Comparison of ENCODE assay signal across 1 cellular context in the genomic region with DNA sequence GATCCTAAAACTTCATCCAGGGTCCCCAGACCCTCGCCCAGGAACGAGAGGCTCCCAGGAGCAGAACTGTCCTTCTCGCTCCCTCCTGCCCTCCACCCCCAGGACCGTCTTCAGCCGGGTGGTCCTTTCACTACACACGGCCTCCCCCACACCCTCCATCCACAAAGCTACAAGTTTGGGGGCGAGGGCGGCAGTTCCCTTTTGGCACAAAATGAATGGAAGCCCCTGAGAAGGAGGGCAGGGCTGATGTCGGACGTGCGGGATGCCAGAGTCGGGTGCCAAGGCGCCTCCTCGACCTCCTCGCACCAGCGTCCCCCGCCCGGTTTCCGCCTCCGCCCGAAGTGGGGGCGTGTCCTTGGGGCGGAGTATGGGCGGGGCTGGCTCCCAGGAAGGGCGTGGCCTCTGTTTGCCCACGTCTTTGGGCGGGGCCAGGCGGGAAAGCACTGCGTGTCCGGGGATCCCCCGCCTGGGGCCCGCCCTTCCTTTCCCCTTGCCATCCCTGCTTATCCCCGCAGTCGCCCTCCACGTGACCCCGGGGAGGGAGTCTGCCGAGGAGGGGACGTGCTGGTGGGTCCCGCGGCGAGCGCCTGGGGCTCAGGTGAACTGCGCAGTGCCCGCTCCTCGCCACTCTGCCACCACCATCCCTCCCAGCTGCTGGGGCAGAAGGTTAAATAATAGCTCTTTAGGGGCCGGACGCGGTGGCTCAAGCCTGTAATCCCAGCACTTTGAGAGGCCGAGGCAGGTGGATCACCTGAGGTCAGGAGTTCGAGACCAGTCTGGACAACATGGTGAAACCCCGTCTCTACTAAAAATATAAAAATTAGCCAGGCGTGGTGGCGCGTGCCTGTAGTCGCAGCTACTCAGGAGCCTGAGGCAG.
A peak's percentile ranks its signal among the peaks of the same experiment; 100 is the strongest.
TF ChIP-seq lines count a peak whose summit lies in the region.

No MANE protein-coding gene starts in this region.

TF ChIP-seq in K562, 482 proteins besides CTCF, POLR2A, EP300 and RAD21 (continued from another document and continues in another):
- TF ChIP-seq REST (CRISPR knock-in tag; IDR thresholded peaks at IDR 0.05; ENCODE audit: low read depth) (no peak), MTF1 (CRISPR knock-in tag; IDR thresholded peaks at IDR 0.05; ENCODE audit: borderline replicate concordance) (no peak), BACH1 (tag; IDR thresholded peaks at IDR 0.05) (no peak), NFIC (IDR thresholded peaks at IDR 0.05) (no peak; the same call in 1 of the 2 replicates), SMARCA4 (IDR thresholded peaks at IDR 0.05) (peak; percentile 26; the same call in 1 of the 2 replicates), ZNF224 (CRISPR knock-in tag; IDR thresholded peaks at IDR 0.05) (no peak), CHD1 (IDR thresholded peaks at IDR 0.05; ENCODE audit: low read length) (no peak), BRCA1 (IDR thresholded peaks at IDR 0.05) (no peak), BRCA1 (CRISPR knock-in tag; IDR thresholded peaks at IDR 0.05) (no peak), ZNF518B (CRISPR knock-in tag; IDR thresholded peaks at IDR 0.05) (no peak), SMARCE1 (IDR thresholded peaks at IDR 0.05) (peak; percentile 10; the same call in 1 of the 2 replicates), ASH1L (IDR thresholded peaks at IDR 0.05; ENCODE audit: borderline replicate concordance, low read depth, partially characterized antibody) (no peak), ZBTB9 (CRISPR knock-in tag; IDR thresholded peaks at IDR 0.05) (no peak), ZNF449 (CRISPR knock-in tag; IDR thresholded peaks at IDR 0.05) (no peak), CBX8 (IDR thresholded peaks at IDR 0.05; ENCODE audit: borderline replicate concordance, extremely low read depth, low read depth, low read length, poor library complexity, severe bottlenecking) (no peak), CEBPB (tag; IDR thresholded peaks at IDR 0.05) (no peak), MCM5 (IDR thresholded peaks at IDR 0.05; ENCODE audit: low read depth) (no peak), SIN3A (IDR thresholded peaks at IDR 0.05; ENCODE audit: borderline replicate concordance in 2 of 2, control insufficient read depth in 1 of 2, low read depth in 2 of 2, low read length in 2 of 2) (no peak), ZFP91 (CRISPR knock-in tag; IDR thresholded peaks at IDR 0.05) (no peak), ZNF175 (CRISPR knock-in tag; IDR thresholded peaks at IDR 0.05; ENCODE audit: low read depth) (no peak), ETV5 (CRISPR knock-in tag; IDR thresholded peaks at IDR 0.05; ENCODE audit: low read depth) (no peak; the same call in 1 of the 2 replicates), SMARCA5 (IDR thresholded peaks at IDR 0.05) (no peak), E2F1 (CRISPR knock-in tag; IDR thresholded peaks at IDR 0.05) (peak; percentile 79; the same call in 1 of the 2 replicates), NR2F6 (CRISPR knock-in tag; IDR thresholded peaks at IDR 0.05) (no peak), E4F1 (CRISPR knock-in tag; IDR thresholded peaks at IDR 0.05; ENCODE audit: borderline replicate concordance) (no peak), KAT2B (IDR thresholded peaks at IDR 0.05; ENCODE audit: low read depth, low read length) (no peak), ZNF232 (CRISPR knock-in tag; IDR thresholded peaks at IDR 0.05) (no peak), ZNF395 (CRISPR knock-in tag; IDR thresholded peaks at IDR 0.05) (0 out of 2 replicates have a peak, but pooled peaks have one; percentile 31), SMC3 (conservative IDR thresholded peaks at IDR 0.05; ENCODE audit: insufficient read depth, low read depth, low read length) (no peak)
- TF ChIP-seq, protein P1, sequence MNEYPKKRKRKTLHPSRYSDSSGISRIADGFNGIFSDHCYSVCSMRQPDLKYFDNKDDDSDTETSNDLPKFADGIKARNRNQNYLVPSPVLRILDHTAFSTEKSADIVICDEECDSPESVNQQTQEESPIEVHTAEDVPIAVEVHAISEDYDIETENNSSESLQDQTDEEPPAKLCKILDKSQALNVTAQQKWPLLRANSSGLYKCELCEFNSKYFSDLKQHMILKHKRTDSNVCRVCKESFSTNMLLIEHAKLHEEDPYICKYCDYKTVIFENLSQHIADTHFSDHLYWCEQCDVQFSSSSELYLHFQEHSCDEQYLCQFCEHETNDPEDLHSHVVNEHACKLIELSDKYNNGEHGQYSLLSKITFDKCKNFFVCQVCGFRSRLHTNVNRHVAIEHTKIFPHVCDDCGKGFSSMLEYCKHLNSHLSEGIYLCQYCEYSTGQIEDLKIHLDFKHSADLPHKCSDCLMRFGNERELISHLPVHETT (CRISPR knock-in tag; conservative IDR thresholded peaks at IDR 0.05 in 1 of 2, IDR thresholded peaks at IDR 0.05 in 1 of 2): no peak
- TF ChIP-seq, protein P2, sequence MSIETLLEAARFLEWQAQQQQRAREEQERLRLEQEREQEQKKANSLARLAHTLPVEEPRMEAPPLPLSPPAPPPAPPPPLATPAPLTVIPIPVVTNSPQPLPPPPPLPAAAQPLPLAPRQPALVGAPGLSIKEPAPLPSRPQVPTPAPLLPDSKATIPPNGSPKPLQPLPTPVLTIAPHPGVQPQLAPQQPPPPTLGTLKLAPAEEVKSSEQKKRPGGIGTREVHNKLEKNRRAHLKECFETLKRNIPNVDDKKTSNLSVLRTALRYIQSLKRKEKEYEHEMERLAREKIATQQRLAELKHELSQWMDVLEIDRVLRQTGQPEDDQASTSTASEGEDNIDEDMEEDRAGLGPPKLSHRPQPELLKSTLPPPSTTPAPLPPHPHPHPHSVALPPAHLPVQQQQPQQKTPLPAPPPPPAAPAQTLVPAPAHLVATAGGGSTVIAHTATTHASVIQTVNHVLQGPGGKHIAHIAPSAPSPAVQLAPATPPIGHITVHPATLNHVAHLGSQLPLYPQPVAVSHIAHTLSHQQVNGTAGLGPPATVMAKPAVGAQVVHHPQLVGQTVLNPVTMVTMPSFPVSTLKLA (conservative IDR thresholded peaks at IDR 0.05): peak; percentile 87 to 91
